Comparison of ENCODE assay signal across 17 cellular contexts in genomic region chr10:32501906-32502305, GRCh38.
"Had no signal": no experiment of that assay in that cellular context is flagged by ENCODE, and none has a peak within 500 bp of the region (broad histone marks: within the 10 kb centered on the region; RNA-seq: fewer than 3 reads in every experiment).

No MANE protein-coding gene starts in this region.

- DNase-seq: activated CD4-positive, alpha-beta T cell treated with anti-CD3 and anti-CD28 coated beads for 4 hours; activated CD4-positive, alpha-beta T cell treated with anti-CD3 and anti-CD28 coated beads, Interleukin-2, amount 50 U/mL, for 4 hours; activated naive CD4-positive, alpha-beta T cell; activated T-cell treated with anti-CD3 and anti-CD28 coated beads for 4 hours; activated T-cell treated with anti-CD3 and anti-CD28 coated beads, Interleukin-2, amount 50 U/mL, for 72 hours; central memory CD4-positive, alpha-beta T cell; foreskin keratinocyte; heart left ventricle; left ventricle myocardium inferior; ovary; stimulated activated CD4-positive, alpha-beta T cell treated with anti-CD3 and anti-CD28 coated beads, Interleukin-12 subunit alpha, Interleukin-12 subunit beta, amount 100 ng/mL, for 4 hours; stimulated activated CD4-positive, alpha-beta T cell treated with anti-CD3 and anti-CD28 coated beads, Interleukin-4, amount 100 ng/mL, for 1 hour; stimulated activated naive CD8-positive, alpha-beta T cell treated with anti-CD3 and anti-CD28 coated beads, Interleukin-15, Interleukin-2, amounts not matched to agents 100 U/mL and 50 U/mL, for 24 hours; testis; transverse colon had no signal

- ATAC-seq: activated naive CD4-positive, alpha-beta T cell treated with anti-CD3 and anti-CD28 coated beads, Interleukin-2, amount 50 U/mL, for 72 hours; activated T-cell treated with anti-CD3 and anti-CD28 coated beads, Interleukin-2, amount 50 U/mL, for 72 hours; foreskin keratinocyte; heart left ventricle; sciatic nerve; stimulated activated naive CD8-positive, alpha-beta T cell treated with anti-CD3 and anti-CD28 coated beads, Interleukin-15, Interleukin-2, amounts not matched to agents 100 U/mL and 50 U/mL, for 24 hours had no signal
